18 cellular contexts compared by ENCODE assay signal in the genomic region with DNA sequence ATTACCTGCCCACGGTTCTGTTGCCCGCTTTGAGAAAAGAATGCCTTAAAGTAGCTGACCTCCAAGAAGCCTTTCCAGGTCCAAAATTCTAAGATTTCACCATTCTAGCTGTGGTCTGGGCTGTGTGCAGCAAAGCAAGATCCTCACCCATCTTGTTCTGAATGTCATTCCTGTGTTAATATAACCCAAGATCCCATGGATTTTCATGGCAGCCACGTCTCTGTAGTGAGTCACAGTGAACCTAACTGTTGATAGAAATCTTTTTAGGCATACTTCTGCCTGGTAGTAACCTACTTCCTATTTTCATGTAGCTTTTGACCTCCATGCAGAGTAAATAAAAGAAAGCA.
DNase-seq lines count a peak whose midpoint lies in the region; ATAC-seq lines count a peak whose summit lies in the region.
"Had no signal": no experiment of that assay in that cellular context is flagged by ENCODE, and none has a peak within 500 bp of the region (broad histone marks: within the 10 kb centered on the region; RNA-seq: fewer than 3 reads in every experiment).

No MANE protein-coding gene starts in this region.

- peaks cover 9 to 22% (median 22%) of the 10 kb centered on the region in 5 donors for H3K27me3 Mint-ChIP-seq in naive thymus-derived CD8-positive, alpha-beta T cell

- no peak for ATAC-seq in naive thymus-derived CD8-positive, alpha-beta T cell
- ATAC-seq: A549 had no signal

- DNase-seq in EH (ENCODE audit: low read depth): peak; percentile 73
- DNase-seq in M059J (ENCODE audit: low read depth): peak; percentile 62
- peak; percentile 32 for DNase-seq in amniotic epithelial cell (ENCODE audit: low read depth)
- peak; percentile 28 for DNase-seq in renal cortical epithelial cell (ENCODE audit: low read depth)
- DNase-seq in SW 1271 (lab: John Stamatoyannopoulos, UW): no peak
- no peak for DNase-seq in activated CD4-positive, alpha-beta T cell treated with anti-CD3 and anti-CD28 coated beads, Interleukin-2, amount 50 U/mL, for 1 hour
- no peak for DNase-seq in kidney tubule cell (ENCODE audit: low spot score)
- DNase-seq in naive thymus-derived CD8-positive, alpha-beta T cell: no peak
- DNase-seq: C1 segment of cervical spinal cord, DMS79 treated with DMSO at 0.1 percent for 48 hours, GDM1, H9, NCI-H1092 treated with DMSO at 0.1 percent for 48 hours, NCI-H1694, NCI-H2081 treated with DMSO at 0.1 percent for 48 hours, NCI-H446 treated with DMSO at 0.1 percent for 48 hours, Right ventricle myocardium superior had no signal

- peaks cover 0 to 4% (median 0%) of the 10 kb centered on the region in 9 donors for H3K9me3 Mint-ChIP-seq in naive thymus-derived CD8-positive, alpha-beta T cell
- H3K9me3 Mint-ChIP-seq: H9 had no signal

- H3K27ac Mint-ChIP-seq in naive thymus-derived CD8-positive, alpha-beta T cell: no peak overlapping the region

- H3K4me1 Mint-ChIP-seq in naive thymus-derived CD8-positive, alpha-beta T cell: no peaks in the 10 kb centered on the region

- POLR2A ChIA-PET in naive thymus-derived CD8-positive, alpha-beta T cell (lab: Charles Lee): no interaction called here

- no peaks in the 10 kb centered on the region for H3K36me3 Mint-ChIP-seq in naive thymus-derived CD8-positive, alpha-beta T cell

- H3K4me3 Mint-ChIP-seq in naive thymus-derived CD8-positive, alpha-beta T cell: no peak overlapping the region
- H3K4me3 Mint-ChIP-seq: H9 had no signal

Comparison
In these comparisons a context has a peak if more than half of its experiments do, and no peak if none do; other contexts are left out.
1. DNase-seq: peak in EH (single experiment), M059J (single experiment), amniotic epithelial cell (single experiment) and renal cortical epithelial cell (single experiment); none in SW 1271 (0 of 2), activated CD4-positive, alpha-beta T cell treated with anti-CD3 and anti-CD28 coated beads, Interleukin-2, amount 50 U/mL, for 1 hour (single experiment), kidney tubule cell (single experiment) and naive thymus-derived CD8-positive, alpha-beta T cell (0 of 10).